ENCODE assay signal across 32 cellular contexts in genomic region chr9:92333288-92333634, GRCh38.
"Had no signal": no experiment of that assay in that cellular context is flagged by ENCODE, and none has a peak within 500 bp of the region (broad histone marks: within the 10 kb centered on the region; RNA-seq: fewer than 3 reads in every experiment).

No MANE protein-coding gene starts in this region.

- H3K27me3 ChIP-seq: breast epithelium, esophagus squamous epithelium, right lobe of liver, thyroid gland, upper lobe of left lung, vagina had no signal

- FAIRE-seq: colon had no signal

- ATAC-seq: activated CD4-positive, CD25-positive, alpha-beta regulatory T cell treated with anti-CD3 and anti-CD28 coated beads, Interleukin-2, amount 50 U/mL, for 24 hours; activated naive CD8-positive, alpha-beta T cell treated with anti-CD3 and anti-CD28 coated beads, Interleukin-2, amount 50 U/mL, for 24 hours; activated T-helper 17 cell treated with anti-CD3 and anti-CD28 coated beads, Interleukin-2, amount 50 U/mL, for 72 hours; naive thymus-derived CD4-positive, alpha-beta T cell; right lobe of liver; stimulated activated effector memory CD8-positive, alpha-beta T cell treated with anti-CD3 and anti-CD28 coated beads, Interleukin-12 subunit alpha, Interleukin-12 subunit beta, amount 100 ng/mL, for 72 hours; stimulated activated naive CD8-positive, alpha-beta T cell treated with anti-CD3 and anti-CD28 coated beads, Interleukin-15, amount 100 ng/mL, for 72 hours had no signal

- DNase-seq: activated CD4-positive, alpha-beta T cell treated with anti-CD3 and anti-CD28 coated beads for 48 hours; activated CD4-positive, alpha-beta T cell treated with anti-CD3 and anti-CD28 coated beads, Interleukin-2, amount 50 U/mL, for 48 hours; activated CD8-positive, alpha-beta memory T cell treated with anti-CD3 and anti-CD28 coated beads for 24 hours; activated naive CD8-positive, alpha-beta T cell treated with anti-CD3 and anti-CD28 coated beads, Interleukin-2, amount 50 U/mL, for 24 hours; activated T-cell treated with anti-CD3 and anti-CD28 coated beads, Interleukin-2, amount 50 U/mL, for 1 hour; amygdala; effector CD8-positive, alpha-beta T cell; esophagus squamous epithelium; foreskin melanocyte; islet precursor cell; midbrain; naive thymus-derived CD4-positive, alpha-beta T cell; occipital lobe; posterior cingulate gyrus; right lobe of liver; stimulated activated CD4-positive, alpha-beta T cell treated with anti-CD3 and anti-CD28 coated beads, Interleukin-4, amount 100 ng/mL, for 24 hours; stimulated activated naive CD8-positive, alpha-beta T cell treated with anti-CD3 and anti-CD28 coated beads, Interleukin-15, amount 100 ng/mL, for 72 hours; substantia nigra; thyroid gland; upper lobe of left lung; WERI-Rb-1 had no signal

- H3K9me3 ChIP-seq: breast epithelium, esophagus squamous epithelium, right lobe of liver, thyroid gland, upper lobe of left lung, vagina had no signal

- H3K4me3 ChIP-seq: breast epithelium, esophagus squamous epithelium, right lobe of liver, skin epidermis, thyroid gland, upper lobe of left lung, vagina had no signal

- H3K27me3 Mint-ChIP-seq: activated naive CD4-positive, alpha-beta T cell treated with anti-CD3 and anti-CD28 coated beads, Interleukin-2, amount 50 U/mL, for 24 hours; activated naive CD8-positive, alpha-beta T cell treated with anti-CD3 and anti-CD28 coated beads, Interleukin-2, amount 50 U/mL, for 24 hours; activated T-helper 17 cell treated with anti-CD3 and anti-CD28 coated beads, Interleukin-2, amount 50 U/mL, for 72 hours; central memory CD8-positive, alpha-beta T cell; naive thymus-derived CD4-positive, alpha-beta T cell; stimulated activated naive CD8-positive, alpha-beta T cell treated with anti-CD3 and anti-CD28 coated beads, Interleukin-15, amount 100 ng/mL, for 72 hours had no signal

- H3K27ac Mint-ChIP-seq: activated naive CD4-positive, alpha-beta T cell treated with anti-CD3 and anti-CD28 coated beads, Interleukin-2, amount 50 U/mL, for 24 hours; activated naive CD8-positive, alpha-beta T cell treated with anti-CD3 and anti-CD28 coated beads, Interleukin-2, amount 50 U/mL, for 24 hours; activated T-helper 17 cell treated with anti-CD3 and anti-CD28 coated beads, Interleukin-2, amount 50 U/mL, for 72 hours; naive thymus-derived CD4-positive, alpha-beta T cell; stimulated activated effector memory CD8-positive, alpha-beta T cell treated with anti-CD3 and anti-CD28 coated beads, Interleukin-12 subunit alpha, Interleukin-12 subunit beta, amount 100 ng/mL, for 72 hours had no signal

- H3K27ac ChIP-seq: breast epithelium, epithelial cell of prostate, esophagus squamous epithelium, right lobe of liver, skin epidermis, thyroid gland, upper lobe of left lung, vagina, WERI-Rb-1 had no signal

- H3K4me1 ChIP-seq: breast epithelium, right lobe of liver, thyroid gland, upper lobe of left lung, vagina had no signal

- H3K4me3 Mint-ChIP-seq: activated naive CD4-positive, alpha-beta T cell treated with anti-CD3 and anti-CD28 coated beads, Interleukin-2, amount 50 U/mL, for 24 hours; activated naive CD8-positive, alpha-beta T cell treated with anti-CD3 and anti-CD28 coated beads, Interleukin-2, amount 50 U/mL, for 24 hours; activated T-helper 17 cell treated with anti-CD3 and anti-CD28 coated beads, Interleukin-2, amount 50 U/mL, for 72 hours; central memory CD8-positive, alpha-beta T cell; naive thymus-derived CD4-positive, alpha-beta T cell; neural crest cell; stimulated activated effector memory CD8-positive, alpha-beta T cell treated with anti-CD3 and anti-CD28 coated beads, Interleukin-12 subunit alpha, Interleukin-12 subunit beta, amount 100 ng/mL, for 72 hours; stimulated activated naive CD8-positive, alpha-beta T cell treated with anti-CD3 and anti-CD28 coated beads, Interleukin-15, amount 100 ng/mL, for 72 hours had no signal

- H3K36me3 ChIP-seq: breast epithelium, right lobe of liver, thyroid gland, vagina had no signal

- H3K4me1 Mint-ChIP-seq: activated naive CD4-positive, alpha-beta T cell treated with anti-CD3 and anti-CD28 coated beads, Interleukin-2, amount 50 U/mL, for 24 hours; activated T-helper 17 cell treated with anti-CD3 and anti-CD28 coated beads, Interleukin-2, amount 50 U/mL, for 72 hours; central memory CD8-positive, alpha-beta T cell; naive thymus-derived CD4-positive, alpha-beta T cell; neural crest cell; stimulated activated effector memory CD8-positive, alpha-beta T cell treated with anti-CD3 and anti-CD28 coated beads, Interleukin-12 subunit alpha, Interleukin-12 subunit beta, amount 100 ng/mL, for 72 hours had no signal

- H3K9me3 Mint-ChIP-seq: activated naive CD4-positive, alpha-beta T cell treated with anti-CD3 and anti-CD28 coated beads, Interleukin-2, amount 50 U/mL, for 24 hours; activated naive CD8-positive, alpha-beta T cell treated with anti-CD3 and anti-CD28 coated beads, Interleukin-2, amount 50 U/mL, for 24 hours; activated T-helper 17 cell treated with anti-CD3 and anti-CD28 coated beads, Interleukin-2, amount 50 U/mL, for 72 hours; central memory CD8-positive, alpha-beta T cell; naive thymus-derived CD4-positive, alpha-beta T cell; neural crest cell; stimulated activated effector memory CD8-positive, alpha-beta T cell treated with anti-CD3 and anti-CD28 coated beads, Interleukin-12 subunit alpha, Interleukin-12 subunit beta, amount 100 ng/mL, for 72 hours; stimulated activated naive CD8-positive, alpha-beta T cell treated with anti-CD3 and anti-CD28 coated beads, Interleukin-15, amount 100 ng/mL, for 72 hours had no signal
